ENCODE assay signal across 27 cellular contexts in genomic region chr2:185404578-185404977, GRCh38.
DNase-seq lines count a peak whose midpoint lies in the region; ATAC-seq, FAIRE-seq and TF ChIP-seq lines count a peak whose summit lies in the region.
"Had no signal": no experiment of that assay in that cellular context is flagged by ENCODE, and none has a peak within 500 bp of the region (broad histone marks: within the 10 kb centered on the region; RNA-seq: fewer than 3 reads in every experiment).

No MANE protein-coding gene starts in this region.

- no peaks in the 10 kb centered on the region for H3K79me2 ChIP-seq in HCT116 (ENCODE audit: insufficient read depth, low read length)
- no peaks in the 10 kb centered on the region for H3K79me2 ChIP-seq in PC-9 (ENCODE audit: low read depth)

- H3K9ac ChIP-seq in HCT116 (ENCODE audit: low read length): no peak overlapping the region

- H2AFZ ChIP-seq in HCT116 (ENCODE audit: low read depth, low read length, poor library complexity, severe bottlenecking) (peak overlapping the region; percentile 67), PC-9 (no peak overlapping the region)

- H3K27me3 Mint-ChIP-seq in osteocyte (ENCODE audit: unreplicated experiment): peaks cover 6% of the 10 kb centered on the region

- POLR2A ChIA-PET in HCT116 (lab: Charles Lee): no interaction called here
- POLR2A ChIA-PET in GM10248 (lab: Yijun Ruan, JAX): no interaction called here
- POLR2A ChIA-PET in PC-9 (lab: Charles Lee; ENCODE audit: unreplicated experiment): no interaction called here

- TF ChIP-seq POLR2A in HCT116 (IDR thresholded peaks at IDR 0.05; ENCODE audit: borderline replicate concordance, extremely low read depth, insufficient read depth, insufficient read length): no peak

- H3K27ac ChIP-seq in C4-2B: no peak overlapping the region
- H3K27ac ChIP-seq in HCT116 (ENCODE audit: low read depth, low read length): no peak overlapping the region
- no peak overlapping the region for H3K27ac ChIP-seq in PC-9
- H3K27ac ChIP-seq: A549, SJSA1 had no signal

- ATAC-seq in HCT116: no peak
- ATAC-seq: A549; CD8-positive, alpha-beta T cell had no signal

- H3K4me3 ChIP-seq in HCT116 (replicated peaks in 1 of 2; ENCODE audit: low read depth in 1 of 2, low read length in 2 of 2) (no peak overlapping the region), PC-9 (no peak overlapping the region)
- H3K4me3 ChIP-seq: A549, SJSA1 had no signal

- H3K27me3 ChIP-seq in HCT116 (ENCODE audit: insufficient read depth, low read length): no peaks in the 10 kb centered on the region
- H3K27me3 ChIP-seq in PC-9 (ENCODE audit: insufficient read depth, low read depth): no peaks in the 10 kb centered on the region
- H3K27me3 ChIP-seq: SJSA1 had no signal

- H3K4me2 ChIP-seq in HCT116 (ENCODE audit: low read length) (no peak overlapping the region), PC-9 (no peak overlapping the region)
- H3K4me2 ChIP-seq: A549 had no signal

- H4K20me1 ChIP-seq in HCT116 (ENCODE audit: insufficient read depth) (no peaks in the 10 kb centered on the region), PC-9 (ENCODE audit: insufficient read depth) (no peaks in the 10 kb centered on the region)

- no peaks in the 10 kb centered on the region for H3K9me2 ChIP-seq in HCT116 (ENCODE audit: insufficient read depth)
- H3K9me2 ChIP-seq in PC-9 (ENCODE audit: insufficient read depth): no peaks in the 10 kb centered on the region

- H3K9me3 Mint-ChIP-seq in osteocyte (ENCODE audit: unreplicated experiment): no peaks in the 10 kb centered on the region

- H3K36me3 Mint-ChIP-seq in osteocyte (ENCODE audit: unreplicated experiment): no peaks in the 10 kb centered on the region
- H3K36me3 Mint-ChIP-seq: CD8-positive, alpha-beta T cell had no signal

- no peak for FAIRE-seq in GM19239 (lab: Jason Lieb, UNC)
- FAIRE-seq: A549, GM12891, HTR-8/SVneo, RCC 7860 had no signal

- BruUV-seq in HCT116 (replicated peaks; lab: Mats Ljungman, UMichigan) (no TSS peak), PC-9 (replicated peaks; lab: Mats Ljungman, UMichigan) (no TSS peak)

- no peak overlapping the region for H3K27ac Mint-ChIP-seq in osteocyte (ENCODE audit: unreplicated experiment)
- H3K27ac Mint-ChIP-seq: CD8-positive, alpha-beta T cell; T-helper 2 cell treated with Interferon-gamma antibody and Interleukin-4, amounts not matched to agents 5 μg/mL and 100 μg/mL, for 36 hours had no signal

- DNase-seq in HCT116 (ENCODE audit: low read depth, low spot score) (no peak), NCI-H146 treated with DMSO at 0.1 percent for 48 hours (lab: John Stamatoyannopoulos, UW; ENCODE audit: unreplicated experiment) (peak; percentile 3), cerebellar cortex (ENCODE audit: low spot score) (peak; percentile 7), GM10248 (ENCODE audit: extremely low spot score) (no peak), GM19239 (ENCODE audit: insufficient read length, low spot score) (no peak), PC-9 (no peak), osteocyte (ENCODE audit: extremely low spot score, unreplicated experiment) (no peak)
- DNase-seq: C1 segment of cervical spinal cord; CD8-positive, alpha-beta T cell; DMS 273 treated with DMSO at 0.1 percent for 48 hours; DMS79; EL; GDM1; KBM-7; MM.1S; NCI-H1048; NCI-H187 treated with DMSO at 0.1 percent for 48 hours; NCI-H524 treated with DMSO at 0.1 percent for 48 hours; Right ventricle myocardium superior; T-helper 1 cell had no signal

- no peak overlapping the region for H3K4me3 Mint-ChIP-seq in osteocyte (ENCODE audit: unreplicated experiment)
- H3K4me3 Mint-ChIP-seq: CD8-positive, alpha-beta T cell; T-helper 2 cell treated with Interferon-gamma antibody and Interleukin-4, amounts not matched to agents 5 μg/mL and 100 μg/mL, for 36 hours had no signal

- no peaks in the 10 kb centered on the region for H3K4me1 ChIP-seq in HCT116 (ENCODE audit: control insufficient read depth in 1 of 2, insufficient read depth in 2 of 2, low read length in 2 of 2)
- no peaks in the 10 kb centered on the region for H3K4me1 ChIP-seq in PC-9 (replicated peaks; ENCODE audit: insufficient read depth)
- H3K4me1 ChIP-seq: A549, SJSA1 had no signal

- CTCF ChIA-PET in HCT116 (lab: Charles Lee) (no interaction called here), GM10248 (lab: Yijun Ruan, JAX) (no interaction called here), PC-9 (lab: Charles Lee) (no interaction called here)

- H3K36me3 ChIP-seq in HCT116 (ENCODE audit: control insufficient read depth in 1 of 2, insufficient read depth in 2 of 2, low read length in 2 of 2): no peaks in the 10 kb centered on the region
- no peaks in the 10 kb centered on the region for H3K36me3 ChIP-seq in PC-9 (ENCODE audit: low read depth)
- H3K36me3 ChIP-seq: SJSA1 had no signal

- TF ChIP-seq CTCF in C4-2B (conservative IDR thresholded peaks at IDR 0.05) (peak; percentile 36), HCT116 (IDR thresholded peaks at IDR 0.05 in 2 of 3, conservative IDR thresholded peaks at IDR 0.05 in 1 of 3; ENCODE audit: borderline replicate concordance in 1 of 3, insufficient read depth in 1 of 3, low read depth in 2 of 3, low read length in 2 of 3) (peak in 1 of 3 experiments; percentile 18; a peak in 1 of 6 replicates), GM10248 (IDR thresholded peaks at IDR 0.05; ENCODE audit: control extremely low read depth, extremely low read depth, low read depth, missing control alignments) (no peak), PC-9 (conservative IDR thresholded peaks at IDR 0.05) (no peak), osteocyte (IDR thresholded peaks at IDR 0.05) (no peak)

- intact Hi-C loops in HCT116 (cut with micrococcal nuclease) (no loop called here), PC-9 (cut with micrococcal nuclease; ENCODE audit: unreplicated experiment) (no loop called here)

- RAD21 ChIA-PET in HCT116 (lab: Charles Lee; ENCODE audit: low non-redundant PET in 1 of 2, low total read pairs in 2 of 2, uncharacterized antibody in 2 of 2, unreplicated experiment in 2 of 2): no interaction called here

- TF ChIP-seq RAD21 in HCT116 (IDR thresholded peaks at IDR 0.05; ENCODE audit: low read depth): peak; percentile 18; the same call in 1 of the 2 replicates

- H3K4me1 Mint-ChIP-seq in osteocyte (ENCODE audit: unreplicated experiment): no peaks in the 10 kb centered on the region

- H3K9me3 ChIP-seq in HCT116 (ENCODE audit: control insufficient read depth in 1 of 2, insufficient read depth in 1 of 2, low read depth in 1 of 2, low read length in 2 of 2): no peaks in the 10 kb centered on the region
- H3K9me3 ChIP-seq in PC-9 (ENCODE audit: insufficient read depth, low read depth): no peaks in the 10 kb centered on the region
- H3K9me3 ChIP-seq: A549, SJSA1 had no signal

- H3F3A ChIP-seq in PC-9 (ENCODE audit: insufficient read depth, low read depth): no peaks in the 10 kb centered on the region

TF ChIP-seq in HCT116, 20 proteins besides CTCF, POLR2A, EP300 and RAD21:
- TF ChIP-seq ELF1 (IDR thresholded peaks at IDR 0.05; ENCODE audit: borderline replicate concordance, low read depth): no peak
- TF ChIP-seq, protein P1, sequence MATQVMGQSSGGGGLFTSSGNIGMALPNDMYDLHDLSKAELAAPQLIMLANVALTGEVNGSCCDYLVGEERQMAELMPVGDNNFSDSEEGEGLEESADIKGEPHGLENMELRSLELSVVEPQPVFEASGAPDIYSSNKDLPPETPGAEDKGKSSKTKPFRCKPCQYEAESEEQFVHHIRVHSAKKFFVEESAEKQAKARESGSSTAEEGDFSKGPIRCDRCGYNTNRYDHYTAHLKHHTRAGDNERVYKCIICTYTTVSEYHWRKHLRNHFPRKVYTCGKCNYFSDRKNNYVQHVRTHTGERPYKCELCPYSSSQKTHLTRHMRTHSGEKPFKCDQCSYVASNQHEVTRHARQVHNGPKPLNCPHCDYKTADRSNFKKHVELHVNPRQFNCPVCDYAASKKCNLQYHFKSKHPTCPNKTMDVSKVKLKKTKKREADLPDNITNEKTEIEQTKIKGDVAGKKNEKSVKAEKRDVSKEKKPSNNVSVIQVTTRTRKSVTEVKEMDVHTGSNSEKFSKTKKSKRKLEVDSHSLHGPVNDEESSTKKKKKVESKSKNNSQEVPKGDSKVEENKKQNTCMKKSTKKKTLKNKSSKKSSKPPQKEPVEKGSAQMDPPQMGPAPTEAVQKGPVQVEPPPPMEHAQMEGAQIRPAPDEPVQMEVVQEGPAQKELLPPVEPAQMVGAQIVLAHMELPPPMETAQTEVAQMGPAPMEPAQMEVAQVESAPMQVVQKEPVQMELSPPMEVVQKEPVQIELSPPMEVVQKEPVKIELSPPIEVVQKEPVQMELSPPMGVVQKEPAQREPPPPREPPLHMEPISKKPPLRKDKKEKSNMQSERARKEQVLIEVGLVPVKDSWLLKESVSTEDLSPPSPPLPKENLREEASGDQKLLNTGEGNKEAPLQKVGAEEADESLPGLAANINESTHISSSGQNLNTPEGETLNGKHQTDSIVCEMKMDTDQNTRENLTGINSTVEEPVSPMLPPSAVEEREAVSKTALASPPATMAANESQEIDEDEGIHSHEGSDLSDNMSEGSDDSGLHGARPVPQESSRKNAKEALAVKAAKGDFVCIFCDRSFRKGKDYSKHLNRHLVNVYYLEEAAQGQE (IDR thresholded peaks at IDR 0.05; ENCODE audit: low read depth): no peak
- no peak for TF ChIP-seq SIN3A (IDR thresholded peaks at IDR 0.05; ENCODE audit: low read depth)
- no peak for TF ChIP-seq TCF7L2 (IDR thresholded peaks at IDR 0.05; ENCODE audit: borderline replicate concordance, extremely low read depth, insufficient read depth, insufficient read length)
- TF ChIP-seq EZH2 (IDR thresholded peaks at IDR 0.05): no peak
- TF ChIP-seq ZFX (IDR thresholded peaks at IDR 0.05): no peak
- TF ChIP-seq EZH2phosphoT487 (IDR thresholded peaks at IDR 0.05; ENCODE audit: borderline replicate concordance): no peak
- TF ChIP-seq ATF3 (IDR thresholded peaks at IDR 0.05): no peak
- no peak for TF ChIP-seq FOSL1 (IDR thresholded peaks at IDR 0.05; ENCODE audit: low read depth)
- no peak for TF ChIP-seq MAX (IDR thresholded peaks at IDR 0.05)
- TF ChIP-seq CEBPB (IDR thresholded peaks at IDR 0.05; ENCODE audit: low read depth): no peak
- no peak for TF ChIP-seq YY1 (IDR thresholded peaks at IDR 0.05; ENCODE audit: extremely low read depth, insufficient replicate concordance, low read depth, low read length)
- TF ChIP-seq CBX3 (IDR thresholded peaks at IDR 0.05; ENCODE audit: low read depth): no peak
- TF ChIP-seq ZNF274 (IDR thresholded peaks at IDR 0.05; ENCODE audit: low read depth, low read length): no peak

Comparison
In these comparisons a context has a peak if more than half of its experiments do, and no peak if none do; other contexts are left out.
1. DNase-seq: peak in NCI-H146 treated with DMSO at 0.1 percent for 48 hours (single experiment) and cerebellar cortex (single experiment); none in HCT116 (single experiment), GM10248 (single experiment), GM19239 (single experiment), PC-9 (0 of 2) and osteocyte (single experiment).